23 cellular contexts compared by ENCODE assay signal in the genomic region with DNA sequence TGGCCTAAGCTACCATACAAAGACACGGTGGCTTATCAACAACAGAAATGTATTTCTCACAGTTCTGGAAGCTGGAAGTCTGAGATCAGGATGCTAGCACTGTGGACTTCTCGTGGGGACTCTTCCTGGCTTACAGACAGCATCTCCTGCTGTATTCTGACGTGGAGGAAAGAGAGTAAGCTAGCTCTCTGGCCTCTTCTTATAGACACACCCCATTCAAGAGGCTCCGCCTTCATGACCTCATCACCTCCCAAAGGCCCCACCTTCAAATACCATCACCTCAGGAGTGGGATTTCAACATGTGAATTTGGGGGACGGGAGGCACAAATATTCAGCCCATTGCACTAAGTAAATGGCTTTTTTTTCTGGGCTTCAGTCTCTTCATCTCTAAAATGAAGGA. TPM values are rescaled to one million over a fixed set of nuclear protein-coding genes. Genes with fewer than 3 reads are reported as not detected.
DNase-seq lines count a peak whose midpoint lies in the region; ATAC-seq and TF ChIP-seq lines count a peak whose summit lies in the region.
"Had no signal": no experiment of that assay in that cellular context is flagged by ENCODE, and none has a peak within 500 bp of the region (broad histone marks: within the 10 kb centered on the region; RNA-seq: fewer than 3 reads in every experiment).

No MANE protein-coding gene starts in this region.

- peak overlapping the region; percentile 15 to 48 for H3K27ac ChIP-seq in ascending aorta
- peak overlapping the region; percentile 53 for H3K27ac ChIP-seq in lower lobe of right lung
- peak overlapping the region in 3 of 4 donors; percentile 20 to 52 (median 30) for H3K27ac ChIP-seq in tibial nerve
- H3K27ac ChIP-seq in osteoblast (ENCODE audit: low read depth, low read length): no peak overlapping the region
- H3K27ac ChIP-seq: 22Rv1 had no signal

- H4K20me1 ChIP-seq in osteoblast (ENCODE audit: insufficient read depth, low read length): no peaks in the 10 kb centered on the region

- 71 to 72% methylated on average over 5 of the region's 5 CpGs for WGBS in tibial nerve, 2 donors

- no peaks in the 10 kb centered on the region for H3K27me3 ChIP-seq in ascending aorta
- no peaks in the 10 kb centered on the region for H3K27me3 ChIP-seq in lower lobe of right lung (ENCODE audit: low read depth)
- no peaks in the 10 kb centered on the region for H3K27me3 ChIP-seq in tibial nerve
- H3K27me3 ChIP-seq in osteoblast (ENCODE audit: insufficient read depth, low read length): no peaks in the 10 kb centered on the region

- H3K9me3 ChIP-seq in ascending aorta (no peaks in the 10 kb centered on the region), lower lobe of right lung (no peaks in the 10 kb centered on the region), tibial nerve (no peaks in the 10 kb centered on the region), osteoblast (ENCODE audit: low read depth, low read length) (no peaks in the 10 kb centered on the region)
- H3K9me3 ChIP-seq: thoracic aorta had no signal

- intact Hi-C loops in ascending aorta (cut with DNase I) (no loop called here), lower lobe of right lung (cut with DNase I) (no loop called here), posterior cingulate gyrus (cut with DNase I) (no loop called here)

- H2AFZ ChIP-seq in osteoblast (ENCODE audit: low read length): no peak overlapping the region

- no peak for TF ChIP-seq EP300 in tibial nerve (IDR thresholded peaks at IDR 0.05)

- no peak for TF ChIP-seq POLR2A in tibial nerve (IDR thresholded peaks at IDR 0.05)

- DNase-seq in SIG-M5 treated with dmso at 0.1 percent for 504 hours (lab: John Stamatoyannopoulos, UW; ENCODE audit: unreplicated experiment) (peak; percentile 46), SIG-M5 (lab: John Stamatoyannopoulos, UW) (no peak), ascending aorta (ENCODE audit: low spot score in 2 of 2) (no peak), lower lobe of right lung (no peak), tibial nerve (ENCODE audit: low spot score in 2 of 2) (no peak), posterior cingulate gyrus (no peak), osteoblast (ENCODE audit: insufficient read length, low spot score, missing footprints) (no peak)
- DNase-seq in activated naive CD4-positive, alpha-beta T cell treated with anti-CD3 and anti-CD28 coated beads, Interleukin-2, amount 50 U/mL, for 16 hours: no peak
- DNase-seq: activated B cell treated with CpG ODN at 0.5 μM for 24 hours; activated CD4-positive, alpha-beta T cell treated with anti-CD3 and anti-CD28 coated beads, Interleukin-2, amount 50 U/mL, for 48 hours; activated effector memory CD4-positive, alpha-beta T cell treated with anti-CD3 and anti-CD28 coated beads, Interleukin-2, amount 50 U/mL, for 16 hours; activated naive CD8-positive, alpha-beta T cell treated with anti-CD3 and anti-CD28 coated beads, Interleukin-2, amount 50 U/mL, for 24 hours; CD8-positive, alpha-beta memory T cell; cortex of kidney; DMS153; NCI-H1048; NCI-H187; NCI-H69; T-helper 9 cell had no signal

- no peak for TF ChIP-seq CTCF in ascending aorta (IDR thresholded peaks at IDR 0.05)
- TF ChIP-seq CTCF in lower lobe of right lung (IDR thresholded peaks at IDR 0.05): no peak
- no peak for TF ChIP-seq CTCF in tibial nerve (IDR thresholded peaks at IDR 0.05)
- TF ChIP-seq CTCF in osteoblast (IDR thresholded peaks at IDR 0.05; ENCODE audit: extremely low read depth, low read depth, low read length): no peak

- peak in 1 of 2 donors; percentile 67 for ATAC-seq in lower lobe of right lung
- ATAC-seq: activated naive CD8-positive, alpha-beta T cell treated with anti-CD3 and anti-CD28 coated beads, Interleukin-2, amount 50 U/mL, for 24 hours; HCT116 had no signal

- H3K4me1 ChIP-seq in ascending aorta (no peaks in the 10 kb centered on the region), lower lobe of right lung (peaks cover 64% of the 10 kb centered on the region), tibial nerve (peaks cover 0 to 50% (median 7%) of the 10 kb centered on the region in 4 donors), osteoblast (ENCODE audit: insufficient read depth, low read length) (no peaks in the 10 kb centered on the region)

- no peaks in the 10 kb centered on the region for H3K79me2 ChIP-seq in osteoblast (ENCODE audit: insufficient read depth, low read length)

- no peaks in the 10 kb centered on the region for H3K36me3 ChIP-seq in ascending aorta
- H3K36me3 ChIP-seq in lower lobe of right lung: no peaks in the 10 kb centered on the region
- no peaks in the 10 kb centered on the region for H3K36me3 ChIP-seq in tibial nerve
- no peaks in the 10 kb centered on the region for H3K36me3 ChIP-seq in osteoblast (ENCODE audit: insufficient read depth, low read length)
- H3K36me3 ChIP-seq: thoracic aorta had no signal

- no peak overlapping the region for H3K4me2 ChIP-seq in osteoblast (ENCODE audit: insufficient read depth, low read length)

- no peak overlapping the region for H3K4me3 ChIP-seq in ascending aorta
- H3K4me3 ChIP-seq in lower lobe of right lung: no peak overlapping the region
- no peak overlapping the region for H3K4me3 ChIP-seq in tibial nerve
- H3K4me3 ChIP-seq in osteoblast (ENCODE audit: insufficient read depth, low read length): no peak overlapping the region
- H3K4me3 ChIP-seq: thoracic aorta had no signal

RNA-seq across cellular contexts. Expression of gene KCNMB1, which starts 27.6 kb away (rescaled TPM):
- total RNA-seq in ascending aorta (30.8 TPM), lower lobe of right lung (2.5 TPM), tibial nerve (1 to 10 TPM in 3 of 4 donors, under 1 TPM in 1; 0.22 to 1.8 (median 1.1) TPM), osteoblast (under 0.01 TPM in 2 replicates)
- total RNA-seq: activated B cell treated with CpG ODN at 0.5 μM for 24 hours; bronchial epithelial cell; CD8-positive, alpha-beta memory T cell had no signal
